23 cellular contexts compared by ENCODE assay signal in the genomic region with DNA sequence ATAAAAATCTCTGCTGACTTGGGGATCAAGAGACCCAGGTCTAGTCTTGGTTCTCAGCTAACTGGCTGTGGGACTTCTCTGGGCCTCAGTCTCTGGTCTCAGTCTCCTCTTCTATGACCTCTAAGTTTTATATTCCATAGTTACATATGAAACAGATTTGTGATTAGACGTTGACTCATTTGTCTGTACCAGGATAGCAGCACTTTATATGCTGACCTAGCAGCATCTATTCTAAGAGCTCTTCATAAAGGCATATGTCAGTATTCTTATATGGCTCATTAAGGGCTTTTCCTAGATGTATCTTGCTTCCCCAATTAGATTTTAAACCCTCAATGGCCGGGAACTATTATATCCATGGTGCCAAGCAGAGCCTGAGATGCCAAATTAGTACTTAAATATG. TPM values are rescaled to one million over a fixed set of nuclear protein-coding genes. Genes with fewer than 3 reads are reported as not detected.
"Had no signal": no experiment of that assay in that cellular context is flagged by ENCODE, and none has a peak within 500 bp of the region (broad histone marks: within the 10 kb centered on the region; RNA-seq: fewer than 3 reads in every experiment).

No MANE protein-coding gene starts in this region.

- H3K4me1 ChIP-seq: adrenal gland had no signal

- H3K9me3 ChIP-seq: adrenal gland had no signal

- H3K36me3 ChIP-seq: adrenal gland had no signal

- DNase-seq: activated CD4-positive, alpha-beta T cell treated with anti-CD3 and anti-CD28 coated beads for 4 hours; activated CD8-positive, alpha-beta memory T cell treated with anti-CD3 and anti-CD28 coated beads, Interleukin-2, amount 50 U/mL, for 4 hours; activated CD8-positive, alpha-beta T cell treated with anti-CD3 and anti-CD28 coated beads for 36 hours; activated naive CD4-positive, alpha-beta T cell treated with anti-CD3 and anti-CD28 coated beads, Interleukin-2, amount 50 U/mL, for 16 hours; activated naive CD8-positive, alpha-beta T cell treated with anti-CD3 and anti-CD28 coated beads, Interleukin-2, amount 10 ng/mL, durations not matched to agents 7 days and 5 days; activated T-cell treated with anti-CD3 and anti-CD28 coated beads, Interleukin-2, amount 50 U/mL, for 72 hours; adrenal gland; anterior cingulate cortex; KG1; NCI-H1105 treated with DMSO at 0.1 percent for 48 hours; NCI-H1436 treated with DMSO at 0.1 percent for 48 hours; NCI-H187; NCI-H2081; NCI-H446; NCI-H774; SIG-M5; T-helper 1 cell had no signal

- H3K27me3 ChIP-seq: adrenal gland had no signal

- H3K4me3 ChIP-seq: adrenal gland had no signal

- H3K27ac ChIP-seq: adrenal gland had no signal

RNA-seq across cellular contexts. Expression of a gene that starts 12.7 kb away (rescaled TPM):
- total RNA-seq: activated CD8-positive, alpha-beta T cell treated with anti-CD3 and anti-CD28 coated beads for 36 hours; activated naive CD8-positive, alpha-beta T cell treated with anti-CD3 and anti-CD28 coated beads, Interleukin-2, amount 10 ng/mL, durations not matched to agents 7 days and 5 days; activated T-helper 2 cell treated with anti-CD3 and anti-CD28 coated beads, Interferon-gamma antibody, Interleukin-2, Interleukin-4, amounts not matched to agents 10 μg/mL and 5 μg/mL and 100 μg/mL, durations not matched to agents 14 hours and 24 hours and 36 hours; T-helper 2 cell treated with Interferon-gamma antibody and Interleukin-4, amounts not matched to agents 100 ng/mL and 5 ng/mL, for 36 hours had no signal

RNA-seq across cellular contexts. Expression of a gene that starts 31.2 kb away (rescaled TPM):
- total RNA-seq: activated CD8-positive, alpha-beta T cell treated with anti-CD3 and anti-CD28 coated beads for 36 hours; activated naive CD8-positive, alpha-beta T cell treated with anti-CD3 and anti-CD28 coated beads, Interleukin-2, amount 10 ng/mL, durations not matched to agents 7 days and 5 days; activated T-cell treated with anti-CD3 and anti-CD28 coated beads, Interleukin-2, amount 50 U/mL, for 72 hours; activated T-helper 2 cell treated with anti-CD3 and anti-CD28 coated beads, Interferon-gamma antibody, Interleukin-2, Interleukin-4, amounts not matched to agents 10 μg/mL and 5 μg/mL and 100 μg/mL, durations not matched to agents 14 hours and 24 hours and 36 hours; adrenal gland; LHCN-M2; M059J; OCI-LY7; RPMI7951; T-helper 2 cell treated with Interferon-gamma antibody and Interleukin-4, amounts not matched to agents 100 ng/mL and 5 ng/mL, for 36 hours had no signal
